Comparison of ENCODE assay signal across 1 cellular context in the genomic region with DNA sequence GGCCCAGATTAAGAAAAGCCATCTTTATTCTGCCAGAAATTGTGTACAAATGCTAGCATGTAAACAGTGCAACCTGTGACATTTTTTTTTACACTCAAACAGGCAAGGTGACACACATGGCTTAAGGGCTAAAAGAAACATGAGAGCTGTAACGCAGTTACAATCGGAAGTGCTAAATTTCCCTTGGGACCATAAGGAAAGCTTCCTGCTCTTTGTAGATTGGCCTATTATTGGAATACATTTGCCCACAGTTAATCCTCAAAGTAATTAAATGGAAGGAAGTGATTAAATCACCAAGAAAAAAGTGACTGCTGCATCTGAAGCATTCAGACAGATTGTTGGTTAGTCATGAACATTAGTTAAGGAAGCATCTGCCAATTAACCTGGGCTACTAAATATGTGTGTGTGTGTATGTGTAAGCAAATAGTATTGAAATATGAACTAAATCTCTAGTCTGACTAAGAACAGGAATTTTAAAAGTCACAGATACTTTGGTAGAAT.
TF ChIP-seq lines count a peak whose summit lies in the region.

No MANE protein-coding gene starts in this region.

TF ChIP-seq in HEK293, 187 proteins besides CTCF, POLR2A, EP300 and RAD21 (continued from another document and continues in another):
- TF ChIP-seq ZFP3 (tag by site-specific recombination; IDR thresholded peaks at IDR 0.05; ENCODE audit: low read depth): no peak
- TF ChIP-seq, protein P1, sequence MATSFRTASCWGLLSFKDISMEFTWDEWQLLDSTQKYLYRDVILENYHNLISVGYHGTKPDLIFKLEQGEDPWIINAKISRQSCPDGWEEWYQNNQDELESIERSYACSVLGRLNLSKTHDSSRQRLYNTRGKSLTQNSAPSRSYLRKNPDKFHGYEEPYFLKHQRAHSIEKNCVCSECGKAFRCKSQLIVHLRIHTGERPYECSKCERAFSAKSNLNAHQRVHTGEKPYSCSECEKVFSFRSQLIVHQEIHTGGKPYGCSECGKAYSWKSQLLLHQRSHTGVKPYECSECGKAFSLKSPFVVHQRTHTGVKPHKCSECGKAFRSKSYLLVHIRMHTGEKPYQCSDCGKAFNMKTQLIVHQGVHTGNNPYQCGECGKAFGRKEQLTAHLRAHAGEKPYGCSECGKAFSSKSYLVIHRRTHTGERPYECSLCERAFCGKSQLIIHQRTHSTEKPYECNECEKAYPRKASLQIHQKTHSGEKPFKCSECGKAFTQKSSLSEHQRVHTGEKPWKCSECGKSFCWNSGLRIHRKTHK (tag by site-specific recombination; IDR thresholded peaks at IDR 0.05): no peak
- TF ChIP-seq ZNF664 (tag by site-specific recombination; IDR thresholded peaks at IDR 0.05): no peak
- no peak for TF ChIP-seq ZNF311 (tag by site-specific recombination; IDR thresholded peaks at IDR 0.05; ENCODE audit: borderline replicate concordance)
- no peak for TF ChIP-seq KLF7 (tag by site-specific recombination; IDR thresholded peaks at IDR 0.05; ENCODE audit: borderline replicate concordance)
- TF ChIP-seq ZEB2 (tag by site-specific recombination; IDR thresholded peaks at IDR 0.05): peak; percentile 74
- no peak for TF ChIP-seq ZNF133 (tag by site-specific recombination; IDR thresholded peaks at IDR 0.05)
- peak; percentile 88 for TF ChIP-seq OVOL3 (tag by site-specific recombination; IDR thresholded peaks at IDR 0.05)
- TF ChIP-seq ZNF174 (tag by site-specific recombination; IDR thresholded peaks at IDR 0.05): no peak
- TF ChIP-seq GLI4 (tag by site-specific recombination; IDR thresholded peaks at IDR 0.05): no peak
- TF ChIP-seq ZNF202 (tag by site-specific recombination; IDR thresholded peaks at IDR 0.05; ENCODE audit: borderline replicate concordance): no peak
- 0 out of 2 replicates have a peak, but pooled peaks have one; percentile 54 for TF ChIP-seq IKZF3 (tag by site-specific recombination; IDR thresholded peaks at IDR 0.05)
- no peak for TF ChIP-seq GLIS2 (tag by site-specific recombination; IDR thresholded peaks at IDR 0.05)
- TF ChIP-seq ZNF324 (tag by site-specific recombination; IDR thresholded peaks at IDR 0.05): no peak
- TF ChIP-seq ZNF510 (tag by site-specific recombination; IDR thresholded peaks at IDR 0.05; ENCODE audit: insufficient replicate concordance): no peak
- no peak for TF ChIP-seq SETDB1 (IDR thresholded peaks at IDR 0.05; ENCODE audit: insufficient read length, low read length)
- TF ChIP-seq ZNF76 (tag by site-specific recombination; IDR thresholded peaks at IDR 0.05; ENCODE audit: borderline replicate concordance, low read depth): 0 out of 2 replicates have a peak, but pooled peaks have one; percentile 37
- no peak for TF ChIP-seq ZNF600 (tag by site-specific recombination; IDR thresholded peaks at IDR 0.05)
- no peak for TF ChIP-seq ZNF768 (tag by site-specific recombination; IDR thresholded peaks at IDR 0.05)
- no peak for TF ChIP-seq ZNF544 (tag by site-specific recombination; IDR thresholded peaks at IDR 0.05)
- no peak for TF ChIP-seq ZNF146 (tag by site-specific recombination; IDR thresholded peaks at IDR 0.05)
- no peak for TF ChIP-seq KLF16 (tag by site-specific recombination; IDR thresholded peaks at IDR 0.05)
- TF ChIP-seq YY2 (tag by site-specific recombination; IDR thresholded peaks at IDR 0.05): no peak
- no peak for TF ChIP-seq ZNF830 (tag by site-specific recombination; IDR thresholded peaks at IDR 0.05; ENCODE audit: low read depth)
- no peak for TF ChIP-seq ZNF248 (tag by site-specific recombination; IDR thresholded peaks at IDR 0.05)
- TF ChIP-seq, protein P2, sequence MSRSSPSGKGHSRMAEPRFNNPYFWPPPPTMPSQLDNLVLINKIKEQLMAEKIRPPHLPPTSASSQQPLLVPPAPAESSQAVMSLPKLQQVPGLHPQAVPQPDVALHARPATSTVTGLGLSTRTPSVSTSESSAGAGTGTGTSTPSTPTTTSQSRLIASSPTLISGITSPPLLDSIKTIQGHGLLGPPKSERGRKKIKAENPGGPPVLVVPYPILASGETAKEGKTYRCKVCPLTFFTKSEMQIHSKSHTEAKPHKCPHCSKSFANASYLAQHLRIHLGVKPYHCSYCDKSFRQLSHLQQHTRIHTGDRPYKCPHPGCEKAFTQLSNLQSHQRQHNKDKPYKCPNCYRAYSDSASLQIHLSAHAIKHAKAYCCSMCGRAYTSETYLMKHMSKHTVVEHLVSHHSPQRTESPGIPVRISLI (tag by site-specific recombination; IDR thresholded peaks at IDR 0.05): peak; percentile 99
- TF ChIP-seq, protein P3, sequence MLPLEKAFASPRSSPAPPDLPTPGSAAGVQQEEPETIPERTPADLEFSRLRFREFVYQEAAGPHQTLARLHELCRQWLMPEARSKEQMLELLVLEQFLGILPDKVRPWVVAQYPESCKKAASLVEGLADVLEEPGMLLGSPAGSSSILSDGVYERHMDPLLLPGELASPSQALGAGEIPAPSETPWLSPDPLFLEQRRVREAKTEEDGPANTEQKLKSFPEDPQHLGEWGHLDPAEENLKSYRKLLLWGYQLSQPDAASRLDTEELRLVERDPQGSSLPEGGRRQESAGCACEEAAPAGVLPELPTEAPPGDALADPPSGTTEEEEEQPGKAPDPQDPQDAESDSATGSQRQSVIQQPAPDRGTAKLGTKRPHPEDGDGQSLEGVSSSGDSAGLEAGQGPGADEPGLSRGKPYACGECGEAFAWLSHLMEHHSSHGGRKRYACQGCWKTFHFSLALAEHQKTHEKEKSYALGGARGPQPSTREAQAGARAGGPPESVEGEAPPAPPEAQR (tag by site-specific recombination; IDR thresholded peaks at IDR 0.05): no peak
- TF ChIP-seq ZBTB8A (tag by site-specific recombination; IDR thresholded peaks at IDR 0.05): no peak
- TF ChIP-seq ZNF391 (tag by site-specific recombination; IDR thresholded peaks at IDR 0.05; ENCODE audit: borderline replicate concordance, low read depth): peak; percentile 92
- TF ChIP-seq ZNF629 (tag by site-specific recombination; IDR thresholded peaks at IDR 0.05): peak; percentile 88
- no peak for TF ChIP-seq ZNF292 (tag by site-specific recombination; IDR thresholded peaks at IDR 0.05; ENCODE audit: borderline replicate concordance, low read depth)
- TF ChIP-seq ZBTB21 (tag by site-specific recombination; IDR thresholded peaks at IDR 0.05): peak; percentile 24; the same call in 1 of the 2 replicates
- TF ChIP-seq ZSCAN30 (tag by site-specific recombination; IDR thresholded peaks at IDR 0.05): no peak
- no peak for TF ChIP-seq ZNF837 (tag by site-specific recombination; IDR thresholded peaks at IDR 0.05)
- TF ChIP-seq, protein P4, sequence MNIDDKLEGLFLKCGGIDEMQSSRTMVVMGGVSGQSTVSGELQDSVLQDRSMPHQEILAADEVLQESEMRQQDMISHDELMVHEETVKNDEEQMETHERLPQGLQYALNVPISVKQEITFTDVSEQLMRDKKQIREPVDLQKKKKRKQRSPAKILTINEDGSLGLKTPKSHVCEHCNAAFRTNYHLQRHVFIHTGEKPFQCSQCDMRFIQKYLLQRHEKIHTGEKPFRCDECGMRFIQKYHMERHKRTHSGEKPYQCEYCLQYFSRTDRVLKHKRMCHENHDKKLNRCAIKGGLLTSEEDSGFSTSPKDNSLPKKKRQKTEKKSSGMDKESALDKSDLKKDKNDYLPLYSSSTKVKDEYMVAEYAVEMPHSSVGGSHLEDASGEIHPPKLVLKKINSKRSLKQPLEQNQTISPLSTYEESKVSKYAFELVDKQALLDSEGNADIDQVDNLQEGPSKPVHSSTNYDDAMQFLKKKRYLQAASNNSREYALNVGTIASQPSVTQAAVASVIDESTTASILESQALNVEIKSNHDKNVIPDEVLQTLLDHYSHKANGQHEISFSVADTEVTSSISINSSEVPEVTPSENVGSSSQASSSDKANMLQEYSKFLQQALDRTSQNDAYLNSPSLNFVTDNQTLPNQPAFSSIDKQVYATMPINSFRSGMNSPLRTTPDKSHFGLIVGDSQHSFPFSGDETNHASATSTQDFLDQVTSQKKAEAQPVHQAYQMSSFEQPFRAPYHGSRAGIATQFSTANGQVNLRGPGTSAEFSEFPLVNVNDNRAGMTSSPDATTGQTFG (tag by site-specific recombination; IDR thresholded peaks at IDR 0.05; ENCODE audit: borderline replicate concordance): no peak
- peak; percentile 95 for TF ChIP-seq SP7 (tag by site-specific recombination; IDR thresholded peaks at IDR 0.05)
- TF ChIP-seq BCL11A (tag by site-specific recombination; IDR thresholded peaks at IDR 0.05; ENCODE audit: low read depth): peak; percentile 95
- peak; percentile 40 for TF ChIP-seq GLIS1 (tag by site-specific recombination; IDR thresholded peaks at IDR 0.05)
- TF ChIP-seq ZNF112 (tag by site-specific recombination; IDR thresholded peaks at IDR 0.05): no peak
- TF ChIP-seq, protein P5, sequence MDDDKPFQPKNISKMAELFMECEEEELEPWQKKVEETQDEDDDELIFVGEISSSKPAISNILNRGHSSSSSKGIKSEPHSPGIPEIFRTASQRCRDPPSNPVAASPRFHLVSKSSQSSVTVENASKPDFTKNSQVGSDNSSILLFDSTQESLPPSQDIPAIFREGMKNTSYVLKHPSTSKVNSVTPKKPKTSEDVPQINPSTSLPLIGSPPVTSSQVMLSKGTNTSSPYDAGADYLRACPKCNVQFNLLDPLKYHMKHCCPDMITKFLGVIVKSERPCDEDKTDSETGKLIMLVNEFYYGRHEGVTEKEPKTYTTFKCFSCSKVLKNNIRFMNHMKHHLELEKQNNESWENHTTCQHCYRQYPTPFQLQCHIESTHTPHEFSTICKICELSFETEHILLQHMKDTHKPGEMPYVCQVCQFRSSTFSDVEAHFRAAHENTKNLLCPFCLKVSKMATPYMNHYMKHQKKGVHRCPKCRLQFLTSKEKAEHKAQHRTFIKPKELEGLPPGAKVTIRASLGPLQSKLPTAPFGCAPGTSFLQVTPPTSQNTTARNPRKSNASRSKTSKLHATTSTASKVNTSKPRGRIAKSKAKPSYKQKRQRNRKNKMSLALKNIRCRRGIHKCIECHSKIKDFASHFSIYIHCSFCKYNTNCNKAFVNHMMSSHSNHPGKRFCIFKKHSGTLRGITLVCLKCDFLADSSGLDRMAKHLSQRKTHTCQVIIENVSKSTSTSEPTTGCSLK (tag by site-specific recombination; IDR thresholded peaks at IDR 0.05): no peak
- peak; percentile 82 for TF ChIP-seq GLI2 (tag by site-specific recombination; IDR thresholded peaks at IDR 0.05; ENCODE audit: borderline replicate concordance, low read depth)
- TF ChIP-seq ZNF416 (tag by site-specific recombination; IDR thresholded peaks at IDR 0.05): no peak
- no peak for TF ChIP-seq ZFP69B (tag by site-specific recombination; IDR thresholded peaks at IDR 0.05)
- no peak for TF ChIP-seq ZNF701 (tag by site-specific recombination; IDR thresholded peaks at IDR 0.05)
- TF ChIP-seq ZNF354C (tag by site-specific recombination; IDR thresholded peaks at IDR 0.05; ENCODE audit: borderline replicate concordance, low read depth): no peak
- TF ChIP-seq TCF7L2 (IDR thresholded peaks at IDR 0.05; ENCODE audit: borderline replicate concordance, low read depth, low read length): peak; percentile 85
- peak; percentile 81 for TF ChIP-seq FEZF1 (tag by site-specific recombination; IDR thresholded peaks at IDR 0.05)
- TF ChIP-seq, protein P6, sequence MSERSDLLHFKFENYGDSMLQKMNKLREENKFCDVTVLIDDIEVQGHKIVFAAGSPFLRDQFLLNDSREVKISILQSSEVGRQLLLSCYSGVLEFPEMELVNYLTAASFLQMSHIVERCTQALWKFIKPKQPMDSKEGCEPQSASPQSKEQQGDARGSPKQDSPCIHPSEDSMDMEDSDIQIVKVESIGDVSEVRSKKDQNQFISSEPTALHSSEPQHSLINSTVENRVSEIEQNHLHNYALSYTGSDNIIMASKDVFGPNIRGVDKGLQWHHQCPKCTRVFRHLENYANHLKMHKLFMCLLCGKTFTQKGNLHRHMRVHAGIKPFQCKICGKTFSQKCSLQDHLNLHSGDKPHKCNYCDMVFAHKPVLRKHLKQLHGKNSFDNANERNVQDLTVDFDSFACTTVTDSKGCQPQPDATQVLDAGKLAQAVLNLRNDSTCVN (tag by site-specific recombination; optimal IDR thresholded peaks at IDR 0.05): no peak
- TF ChIP-seq ZIC2 (tag by site-specific recombination; IDR thresholded peaks at IDR 0.05): no peak
- no peak for TF ChIP-seq ZNF792 (tag by site-specific recombination; IDR thresholded peaks at IDR 0.05)
- peak; percentile 61 for TF ChIP-seq ZXDB (tag by site-specific recombination; IDR thresholded peaks at IDR 0.05)
- TF ChIP-seq HOXC10 (CRISPR knock-in tag; IDR thresholded peaks at IDR 0.05): no peak
- TF ChIP-seq, protein P7, sequence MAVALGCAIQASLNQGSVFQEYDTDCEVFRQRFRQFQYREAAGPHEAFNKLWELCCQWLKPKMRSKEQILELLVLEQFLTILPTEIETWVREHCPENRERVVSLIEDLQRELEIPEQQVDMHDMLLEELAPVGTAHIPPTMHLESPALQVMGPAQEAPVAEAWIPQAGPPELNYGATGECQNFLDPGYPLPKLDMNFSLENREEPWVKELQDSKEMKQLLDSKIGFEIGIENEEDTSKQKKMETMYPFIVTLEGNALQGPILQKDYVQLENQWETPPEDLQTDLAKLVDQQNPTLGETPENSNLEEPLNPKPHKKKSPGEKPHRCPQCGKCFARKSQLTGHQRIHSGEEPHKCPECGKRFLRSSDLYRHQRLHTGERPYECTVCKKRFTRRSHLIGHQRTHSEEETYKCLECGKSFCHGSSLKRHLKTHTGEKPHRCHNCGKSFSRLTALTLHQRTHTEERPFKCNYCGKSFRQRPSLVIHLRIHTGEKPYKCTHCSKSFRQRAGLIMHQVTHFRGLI (tag by site-specific recombination; IDR thresholded peaks at IDR 0.05): no peak
- TF ChIP-seq BCL11B (tag by site-specific recombination; IDR thresholded peaks at IDR 0.05; ENCODE audit: low read depth): no peak
- peak; percentile 90; the same call in 1 of the 2 replicates for TF ChIP-seq ZNF621 (tag by site-specific recombination; IDR thresholded peaks at IDR 0.05)
- TF ChIP-seq MZF1 (tag by site-specific recombination; IDR thresholded peaks at IDR 0.05; ENCODE audit: borderline replicate concordance): no peak
- TF ChIP-seq ZNF624 (tag by site-specific recombination; IDR thresholded peaks at IDR 0.05): no peak
- TF ChIP-seq ZNF239 (tag by site-specific recombination; IDR thresholded peaks at IDR 0.05): no peak
- TF ChIP-seq KLF1 (tag by site-specific recombination; IDR thresholded peaks at IDR 0.05): no peak
- no peak for TF ChIP-seq ZNF707 (tag by site-specific recombination; IDR thresholded peaks at IDR 0.05)
- TF ChIP-seq, protein P8, sequence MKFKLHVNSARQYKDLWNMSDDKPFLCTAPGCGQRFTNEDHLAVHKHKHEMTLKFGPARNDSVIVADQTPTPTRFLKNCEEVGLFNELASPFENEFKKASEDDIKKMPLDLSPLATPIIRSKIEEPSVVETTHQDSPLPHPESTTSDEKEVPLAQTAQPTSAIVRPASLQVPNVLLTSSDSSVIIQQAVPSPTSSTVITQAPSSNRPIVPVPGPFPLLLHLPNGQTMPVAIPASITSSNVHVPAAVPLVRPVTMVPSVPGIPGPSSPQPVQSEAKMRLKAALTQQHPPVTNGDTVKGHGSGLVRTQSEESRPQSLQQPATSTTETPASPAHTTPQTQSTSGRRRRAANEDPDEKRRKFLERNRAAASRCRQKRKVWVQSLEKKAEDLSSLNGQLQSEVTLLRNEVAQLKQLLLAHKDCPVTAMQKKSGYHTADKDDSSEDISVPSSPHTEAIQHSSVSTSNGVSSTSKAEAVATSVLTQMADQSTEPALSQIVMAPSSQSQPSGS (tag by site-specific recombination; IDR thresholded peaks at IDR 0.05; ENCODE audit: low read depth): no peak
- TF ChIP-seq ZNF473 (tag by site-specific recombination; IDR thresholded peaks at IDR 0.05): no peak
- TF ChIP-seq ZNF223 (tag by site-specific recombination; IDR thresholded peaks at IDR 0.05): no peak
- no peak for TF ChIP-seq ZBTB20 (tag by site-specific recombination; IDR thresholded peaks at IDR 0.05)
